ENCODE assay signal across 7 cellular contexts in genomic region chr13:46893820-46894533, GRCh38. TPM values are rescaled to one million over a fixed set of nuclear protein-coding genes. Genes with fewer than 3 reads are reported as not detected.
DNase-seq lines count a peak whose midpoint lies in the region; ATAC-seq lines count a peak whose summit lies in the region.

No MANE protein-coding gene starts in this region.

- peak overlapping the region; percentile 66 for H2BK120ac ChIP-seq in mesenchymal stem cell (ENCODE audit: low read depth, low read length)

- no peak overlapping the region for H3K27ac ChIP-seq in mesenchymal stem cell (ENCODE audit: low read length, poor library complexity, severe bottlenecking)

- peak overlapping the region; percentile 5 for H4K8ac ChIP-seq in mesenchymal stem cell (ENCODE audit: low read length)

- peak overlapping the region in 1 of 2 experiments; percentile 97 for H2BK12ac ChIP-seq in mesenchymal stem cell (ENCODE audit: low read length in 2 of 2)

- H3K9ac ChIP-seq in mesenchymal stem cell (ENCODE audit: low read length), result peak overlapping the region; percentile 85

- H3K4me2 ChIP-seq in mesenchymal stem cell (ENCODE audit: low read length, poor library complexity, severe bottlenecking), result peak overlapping the region; percentile 79

- no peaks in the 10 kb centered on the region for H3K79me1 ChIP-seq in mesenchymal stem cell (replicated peaks; ENCODE audit: low read length, poor library complexity, severe bottlenecking)

- H3K9me3 ChIP-seq in mesenchymal stem cell (ENCODE audit: control insufficient read depth, low read length), result peaks cover 4% of the 10 kb centered on the region

- H3K4ac ChIP-seq in mesenchymal stem cell (ENCODE audit: low read depth in 1 of 2, low read length in 2 of 2), result peak overlapping the region in 1 of 2 experiments; percentile 94

- H3K4me1 ChIP-seq in mesenchymal stem cell (ENCODE audit: control insufficient read depth, insufficient read depth, low read depth, low read length), result no peaks in the 10 kb centered on the region

- no peaks in the 10 kb centered on the region for H3K36me3 Mint-ChIP-seq in effector memory CD8-positive, alpha-beta T cell (ENCODE audit: insufficient read depth)

- H3K27ac Mint-ChIP-seq in effector memory CD8-positive, alpha-beta T cell, result no peak overlapping the region

- H3K9me3 Mint-ChIP-seq in effector memory CD8-positive, alpha-beta T cell, result no peaks in the 10 kb centered on the region

- H3K27me3 ChIP-seq in mesenchymal stem cell (ENCODE audit: control insufficient read depth in 1 of 2, insufficient read depth in 1 of 2, low read length in 2 of 2), result peaks cover 0 to 11% of the 10 kb centered on the region in 2 experiments

- H3K18ac ChIP-seq in mesenchymal stem cell (ENCODE audit: low read depth in 1 of 2, low read length in 2 of 2), result peak overlapping the region; percentile 25 to 77

- peak overlapping the region; percentile 57 to 87 for H3K4me3 ChIP-seq in mesenchymal stem cell (ENCODE audit: insufficient read depth in 1 of 2, low read depth in 1 of 2, low read length in 2 of 2)

- peaks cover 10 to 11% of the 10 kb centered on the region in 2 donors for H3K4me1 Mint-ChIP-seq in effector memory CD8-positive, alpha-beta T cell (ENCODE audit: low read depth in 2 of 2)

- H2AFZ ChIP-seq in mesenchymal stem cell (ENCODE audit: low read depth, low read length), result peak overlapping the region; percentile 94

- no peak overlapping the region for H2BK5ac ChIP-seq in mesenchymal stem cell (ENCODE audit: low read depth, low read length, poor library complexity, severe bottlenecking)

- ATAC-seq in GM18498 (IDR thresholded peaks at IDR 0.05; ENCODE audit: unreplicated experiment), result peak; percentile 92
- ATAC-seq in HG02678 (IDR thresholded peaks at IDR 0.05; ENCODE audit: unreplicated experiment), result peak; percentile 89
- peak; percentile 88 for ATAC-seq in effector memory CD8-positive, alpha-beta T cell (replicated peaks)

- no peak overlapping the region for H3K14ac ChIP-seq in mesenchymal stem cell (ENCODE audit: low read length in 2 of 2)

- no peak overlapping the region for H2AK5ac ChIP-seq in mesenchymal stem cell (ENCODE audit: low read length, severe bottlenecking)

- peak overlapping the region; percentile 61 to 62 for H3K4me3 Mint-ChIP-seq in effector memory CD8-positive, alpha-beta T cell

- H4K91ac ChIP-seq in mesenchymal stem cell (ENCODE audit: low read length), result peak overlapping the region; percentile 29

- peak; percentile 24 for DNase-seq in NCI-H748 treated with DMSO at 0.1 percent for 48 hours (lab: John Stamatoyannopoulos, UW)
- DNase-seq in activated CD8-positive, alpha-beta memory T cell treated with anti-CD3 and anti-CD28 coated beads for 24 hours, result peak; percentile 88
- peak; percentile 37 to 58 (median 49) for DNase-seq in effector memory CD8-positive, alpha-beta T cell
- DNase-seq in mesenchymal stem cell, result peak; percentile 60
- peak; percentile 32 to 68 (median 54) for DNase-seq in stimulated activated CD4-positive, alpha-beta T cell treated with anti-CD3 and anti-CD28 coated beads, TNF-alpha, amount 100 ng/mL, for 48 hours (ENCODE audit: low read depth in 3 of 3)

- H3K36me3 ChIP-seq in mesenchymal stem cell (ENCODE audit: control insufficient read depth in 1 of 2, insufficient read depth in 2 of 2, low read depth in 1 of 2, low read length in 2 of 2), result peaks cover 0 to 12% of the 10 kb centered on the region in 2 experiments

- peaks cover 64 to 70% of the 10 kb centered on the region in 2 donors for H3K27me3 Mint-ChIP-seq in effector memory CD8-positive, alpha-beta T cell

- 21% methylated on average over 23 of the region's 34 CpGs for WGBS in mesenchymal stem cell

- H2BK15ac ChIP-seq in mesenchymal stem cell (ENCODE audit: low read depth, poor library complexity, severe bottlenecking), result no peak overlapping the region

- no peak overlapping the region for H3K23ac ChIP-seq in mesenchymal stem cell (ENCODE audit: low read length in 2 of 2)

RNA-seq across cellular contexts. Expression of gene HTR2A, which starts 2.9 kb away (rescaled TPM):
- 0.01 TPM for polyA plus RNA-seq in mesenchymal stem cell (2013, experiment 1 of 2)
- polyA plus RNA-seq in mesenchymal stem cell (2013, experiment 2 of 2), result 0.04 TPM

Comparison
In these comparisons a context has a peak if more than half of its experiments do, and no peak if none do; other contexts are left out.
1. DNase-seq: peak in every context shown above with its lines; median percentile 88 in activated CD8-positive, alpha-beta memory T cell treated with anti-CD3 and anti-CD28 coated beads for 24 hours; 60 in mesenchymal stem cell; 54 in stimulated activated CD4-positive, alpha-beta T cell treated with anti-CD3 and anti-CD28 coated beads, TNF-alpha, amount 100 ng/mL, for 48 hours; 49 in effector memory CD8-positive, alpha-beta T cell; 24 in NCI-H748 treated with DMSO at 0.1 percent for 48 hours.